ENCODE assay signal across 8 cellular contexts in genomic region chr17:80773243-80773991, GRCh38.
DNase-seq lines count a peak whose midpoint lies in the region; ATAC-seq and TF ChIP-seq lines count a peak whose summit lies in the region.

No MANE protein-coding gene starts in this region.

- H3K9ac ChIP-seq in adipocyte (ENCODE audit: low read length): peak overlapping the region; percentile 45

- H3K36me3 ChIP-seq in adipocyte (ENCODE audit: control insufficient read depth, insufficient read depth, low read length, severe bottlenecking): peaks cover 18% of the 10 kb centered on the region
- H3K36me3 ChIP-seq in lower lobe of right lung: peaks cover 9% of the 10 kb centered on the region

- H3K4me1 ChIP-seq in adipocyte (ENCODE audit: control insufficient read depth, insufficient read depth, low read length) (peaks cover 17% of the 10 kb centered on the region), lower lobe of right lung (no peaks in the 10 kb centered on the region)

- peak; percentile 37; the same call in 1 of the 2 replicates for TF ChIP-seq CTCF in AG04450 (IDR thresholded peaks at IDR 0.05; ENCODE audit: low read depth, low read length)
- no peak for TF ChIP-seq CTCF in lower lobe of right lung (IDR thresholded peaks at IDR 0.05)
- TF ChIP-seq CTCF in GM20000 (IDR thresholded peaks at IDR 0.05; ENCODE audit: extremely low read depth, missing control alignments): no peak

- DNase-seq in AG04450 (ENCODE audit: low read depth, low spot score) (no peak), HEK293T (ENCODE audit: extremely low spot score) (peak; percentile 41), adipocyte (ENCODE audit: low read depth) (peak; percentile 37), lower lobe of right lung (no peak), NCI-H82 (lab: John Stamatoyannopoulos, UW) (no peak), GM20000 (ENCODE audit: low spot score) (no peak)

- H3K27me3 ChIP-seq in AG04450 (ENCODE audit: control insufficient read depth, insufficient read depth, low read length) (no peaks in the 10 kb centered on the region), adipocyte (replicated peaks; ENCODE audit: control insufficient read depth, insufficient read depth, low read length) (no peaks in the 10 kb centered on the region), lower lobe of right lung (ENCODE audit: low read depth) (no peaks in the 10 kb centered on the region)

- intact Hi-C loops in lower lobe of right lung (cut with DNase I): no loop called here

- no peaks in the 10 kb centered on the region; the same call in 1 of the 2 replicates for H3K9me3 ChIP-seq in AG04450 (ENCODE audit: control insufficient read depth, insufficient read depth, low read length)
- H3K9me3 ChIP-seq in adipocyte (ENCODE audit: control insufficient read depth, low read length): no peaks in the 10 kb centered on the region
- H3K9me3 ChIP-seq in lower lobe of right lung: no peaks in the 10 kb centered on the region

- POLR2A ChIA-PET in AG04450 (lab: Yijun Ruan, JAX): interaction anchor here (1.3 kb wide), 1 partner anchor 21 kb away, joined by 5 read pairs; no protein-coding TSS in a partner anchor
- POLR2A ChIA-PET in HEK293T (lab: Yijun Ruan, JAX): interaction anchor here (1.5 kb wide), 1 partner anchor 319 kb away, joined by 4 read pairs; no protein-coding TSS in a partner anchor

- H3K4me3 ChIP-seq in AG04450 (ENCODE audit: low read depth, low read length): no peak overlapping the region
- no peak overlapping the region for H3K4me3 ChIP-seq in adipocyte (ENCODE audit: low read length)
- H3K4me3 ChIP-seq in lower lobe of right lung: no peak overlapping the region

- CTCF ChIA-PET in AG04450 (lab: Charles Lee): no interaction called here
- CTCF ChIA-PET in HEK293T (lab: Yijun Ruan, JAX): no interaction called here

- ATAC-seq in lower lobe of right lung: peak in 1 of 2 donors; percentile 24
- ATAC-seq in HG03354 (IDR thresholded peaks at IDR 0.05; ENCODE audit: poor library complexity, severe bottlenecking, unreplicated experiment): no peak
- no peak for ATAC-seq in HG03139 (IDR thresholded peaks at IDR 0.05; ENCODE audit: unreplicated experiment)

- peak overlapping the region; percentile 65 for H3K27ac ChIP-seq in AG04450 (ENCODE audit: low read depth, low read length)
- H3K27ac ChIP-seq in lower lobe of right lung: peak overlapping the region; percentile 11

TF ChIP-seq in HEK293T, 16 proteins besides CTCF, POLR2A, EP300 and RAD21:
- TF ChIP-seq ARNT (IDR thresholded peaks at IDR 0.05) (no peak), SP1 (IDR thresholded peaks at IDR 0.05) (no peak), BHLHE40 (IDR thresholded peaks at IDR 0.05; ENCODE audit: borderline replicate concordance) (no peak), ZNF384 (IDR thresholded peaks at IDR 0.05) (no peak), FOXM1 (IDR thresholded peaks at IDR 0.05; ENCODE audit: borderline replicate concordance) (no peak), L3MBTL2 (conservative IDR thresholded peaks at IDR 0.05) (no peak), HDGF (IDR thresholded peaks at IDR 0.05; ENCODE audit: borderline replicate concordance) (no peak), FOXK2 (IDR thresholded peaks at IDR 0.05) (no peak)

Comparison
In these comparisons a context has a peak if more than half of its experiments do, and no peak if none do; other contexts are left out.
1. DNase-seq: peak in HEK293T (single experiment) and adipocyte (single experiment); none in AG04450 (single experiment), lower lobe of right lung (single experiment), NCI-H82 (single experiment) and GM20000 (single experiment).